Comparison of ENCODE assay signal across 19 cellular contexts in the genomic region with DNA sequence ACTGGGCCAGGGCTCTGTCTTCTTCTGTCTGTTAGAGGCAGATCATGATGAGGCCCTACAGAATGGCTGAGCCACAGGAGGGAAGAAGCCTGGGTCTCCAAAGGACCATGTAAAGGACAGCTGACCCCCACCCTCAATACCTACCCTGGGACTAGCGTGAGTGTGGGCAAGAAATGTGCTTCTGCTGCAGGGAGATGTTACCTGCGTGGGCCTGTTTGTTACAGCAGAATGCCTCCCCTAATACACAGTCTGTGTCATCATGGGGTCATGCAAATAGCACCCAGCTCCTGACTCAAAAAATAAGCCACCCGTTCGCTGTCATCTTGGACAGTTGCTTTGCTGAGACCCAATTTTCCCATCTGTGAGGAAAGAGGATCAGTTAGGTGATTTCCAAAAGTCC.
"Had no signal": no experiment of that assay in that cellular context is flagged by ENCODE, and none has a peak within 500 bp of the region (broad histone marks: within the 10 kb centered on the region; RNA-seq: fewer than 3 reads in every experiment).

No MANE protein-coding gene starts in this region.

- H3K9me3 Mint-ChIP-seq: activated CD4-positive, alpha-beta T cell treated with anti-CD3 and anti-CD28 coated beads, Interleukin-2, amount 10 ng/mL, durations not matched to agents 24 days and 14 days; activated T-cell treated with anti-CD3 and anti-CD28 coated beads, Interleukin-2, amount 50 U/mL, for 24 hours; activated T-helper 17 cell treated with anti-CD3 and anti-CD28 coated beads, Interleukin-2, amount 50 U/mL, for 72 hours; memory B cell had no signal

- DNase-seq: activated CD4-positive, alpha-beta T cell treated with anti-CD3 and anti-CD28 coated beads, Interleukin-2, amount 10 ng/mL, durations not matched to agents 24 days and 14 days; activated CD8-positive, alpha-beta memory T cell treated with anti-CD3 and anti-CD28 coated beads, Interleukin-2, amount 50 U/mL, for 4 hours; activated CD8-positive, alpha-beta T cell treated with anti-CD3 and anti-CD28 coated beads, Interleukin-2, amount 10 ng/mL, durations not matched to agents 7 days and 5 days; activated naive CD4-positive, alpha-beta T cell; activated T-cell treated with anti-CD3 and anti-CD28 coated beads, Interleukin-2, amount 50 U/mL, for 24 hours; effector CD4-positive, alpha-beta T cell; nephron progenitor cell; sigmoid colon; stimulated activated CD4-positive, alpha-beta T cell treated with anti-CD3 and anti-CD28 coated beads, Interleukin-2, amount 100 ng/mL, for 48 hours; stimulated activated naive CD4-positive, alpha-beta T cell; upper lobe of right lung had no signal

- H3K36me3 Mint-ChIP-seq: activated naive CD8-positive, alpha-beta T cell had no signal

- H3K4me3 Mint-ChIP-seq: activated CD4-positive, alpha-beta T cell treated with anti-CD3 and anti-CD28 coated beads, Interleukin-2, amount 10 ng/mL, durations not matched to agents 24 days and 14 days; activated CD8-positive, alpha-beta T cell treated with anti-CD3 and anti-CD28 coated beads, Interleukin-2, amount 10 ng/mL, durations not matched to agents 7 days and 5 days; activated naive CD8-positive, alpha-beta T cell; activated T-cell treated with anti-CD3 and anti-CD28 coated beads, Interleukin-2, amount 50 U/mL, for 24 hours; activated T-helper 17 cell treated with anti-CD3 and anti-CD28 coated beads, Interleukin-2, amount 50 U/mL, for 72 hours; memory B cell; nephron progenitor cell had no signal

- ATAC-seq: activated CD4-positive, CD25-positive, alpha-beta regulatory T cell treated with anti-CD3 and anti-CD28 coated beads, Interleukin-2, amount 50 U/mL, for 24 hours; activated CD8-positive, alpha-beta T cell treated with anti-CD3 and anti-CD28 coated beads, Interleukin-2, amount 10 ng/mL, durations not matched to agents 7 days and 5 days; activated T-helper 17 cell treated with anti-CD3 and anti-CD28 coated beads, Interleukin-2, amount 50 U/mL, for 72 hours; upper lobe of right lung had no signal

- H3K4me3 ChIP-seq: breast epithelium, sigmoid colon, smooth muscle cell, thoracic aorta, upper lobe of right lung had no signal

- H3K9me3 ChIP-seq: breast epithelium, sigmoid colon, thoracic aorta, upper lobe of right lung had no signal

- H3K36me3 ChIP-seq: breast epithelium, sigmoid colon, thoracic aorta, upper lobe of right lung had no signal

- H3K27ac Mint-ChIP-seq: activated CD4-positive, alpha-beta T cell treated with anti-CD3 and anti-CD28 coated beads, Interleukin-2, amount 10 ng/mL, durations not matched to agents 24 days and 14 days; activated CD8-positive, alpha-beta T cell treated with anti-CD3 and anti-CD28 coated beads, Interleukin-2, amount 10 ng/mL, durations not matched to agents 7 days and 5 days; activated naive CD8-positive, alpha-beta T cell; activated T-cell treated with anti-CD3 and anti-CD28 coated beads, Interleukin-2, amount 50 U/mL, for 24 hours; activated T-helper 17 cell treated with anti-CD3 and anti-CD28 coated beads, Interleukin-2, amount 50 U/mL, for 72 hours; memory B cell; nephron progenitor cell had no signal

- H3K27me3 ChIP-seq: breast epithelium, sigmoid colon, upper lobe of right lung had no signal

- H3K27ac ChIP-seq: breast epithelium, sigmoid colon, thoracic aorta, upper lobe of right lung, VCaP had no signal

- H3K4me2 ChIP-seq: smooth muscle cell had no signal
